8 cellular contexts compared by ENCODE assay signal in the genomic region with DNA sequence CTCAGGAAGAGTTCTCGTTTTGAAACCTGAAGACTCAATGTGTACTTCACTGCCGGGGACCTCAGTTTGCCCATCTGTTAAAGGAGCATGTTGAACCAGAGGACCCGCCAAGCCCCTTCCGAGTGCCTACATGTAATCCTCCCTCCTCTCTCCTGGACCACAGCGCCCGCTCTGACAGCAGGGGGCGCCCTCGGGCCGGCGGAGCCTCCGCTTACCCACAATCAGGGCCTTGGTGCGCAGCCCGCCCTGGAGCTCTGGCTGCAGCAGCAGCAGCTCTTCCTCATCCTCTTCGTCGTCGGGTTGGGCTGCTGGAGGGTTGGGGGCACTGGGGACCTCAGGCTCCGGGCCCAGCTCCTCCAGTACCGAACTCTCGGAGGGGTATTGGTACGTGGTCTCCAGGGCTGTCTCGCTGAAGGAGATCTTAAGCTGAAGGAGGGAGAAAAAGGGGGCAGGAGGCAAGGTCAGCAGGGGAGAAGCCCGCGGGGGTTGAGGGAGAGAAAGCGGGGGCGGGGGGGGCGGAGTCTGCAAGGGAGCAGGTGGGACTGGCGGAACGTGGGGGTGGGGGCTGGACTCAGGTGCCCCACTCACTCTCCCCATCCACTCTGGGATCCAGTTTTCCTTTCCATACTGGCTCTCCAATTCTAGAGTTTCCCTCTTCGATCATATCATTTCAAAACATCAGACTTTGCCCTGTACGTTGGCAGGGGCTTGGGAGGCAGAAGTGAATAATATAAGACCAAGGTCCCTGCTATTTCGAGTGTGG. TPM values are rescaled to one million over a fixed set of nuclear protein-coding genes. Genes with fewer than 3 reads are reported as not detected.
DNase-seq lines count a peak whose midpoint lies in the region; ATAC-seq, FAIRE-seq and TF ChIP-seq lines count a peak whose summit lies in the region.

No MANE protein-coding gene starts in this region.

- H2AK5ac ChIP-seq in H1 (ENCODE audit: low read depth, low read length): no peak overlapping the region

- no peak overlapping the region for H3K56ac ChIP-seq in H1 (replicated peaks; ENCODE audit: insufficient read length, low read depth, low read length)

- H3K18ac ChIP-seq in H1 (ENCODE audit: extremely low read depth, low read length): no peak overlapping the region; the same call in 1 of the 2 replicates

- no peak overlapping the region for H4K91ac ChIP-seq in H1 (replicated peaks; ENCODE audit: insufficient read length, low read length)

- no peak overlapping the region for H2BK5ac ChIP-seq in H1 (ENCODE audit: low read depth, low read length)

- 23% methylated on average over 21 of the region's 31 CpGs; no CpG with 5 or more reads in 1 of the 2 experiments for WGBS in H1 (ENCODE audit: extremely low coverage in 1 of 2, insufficient coverage in 1 of 2, insufficient read length in 1 of 2, insufficient replicate concordance in 2 of 2, low coverage in 1 of 2, low lambda C conversion rate in 2 of 2, missing lambda C conversion rate in 1 of 2), 2 experiments
- 24 to 33% methylated on average over 12 to 15 of the region's 31 CpGs for WGBS in mesodermal cell (ENCODE audit: insufficient coverage in 2 of 2), 2 experiments

- peaks cover 2% of the 10 kb centered on the region; the same call in 1 of the 2 replicates for H3K23me2 ChIP-seq in H1 (ENCODE audit: low read depth, low read length)

- TF ChIP-seq CTCF in DND-41 (IDR thresholded peaks at IDR 0.05; ENCODE audit: borderline replicate concordance, extremely low read depth, low read length, poor library complexity, severe bottlenecking) (peak; percentile 99), H1 (IDR thresholded peaks at IDR 0.05; ENCODE audit: control extremely low read depth in 1 of 3, insufficient read depth in 1 of 3, low read depth in 1 of 3, low read length in 3 of 3) (peak in 2 of 3 experiments; percentile 96 to 97; a peak in 3 of 4 replicates)

- TF ChIP-seq RAD21 in H1 (IDR thresholded peaks at IDR 0.05 in 1 of 2, conservative IDR thresholded peaks at IDR 0.05 in 1 of 2; ENCODE audit: low read depth in 2 of 2, low read length in 2 of 2): peak; percentile 91 to 96

- H3K4me2 ChIP-seq in DND-41 (ENCODE audit: insufficient read depth, low read length): peak overlapping the region; percentile 95
- H3K4me2 ChIP-seq in H1 (ENCODE audit: insufficient read depth in 1 of 2, low read depth in 2 of 2, low read length in 2 of 2): peak overlapping the region; percentile 1 to 61; a peak in 3 of 4 replicates

- H3K36me3 Mint-ChIP-seq in activated CD8-positive, alpha-beta memory T cell treated with anti-CD3 and anti-CD28 coated beads, Interleukin-2, amount 10 ng/mL, durations not matched to agents 7 days and 5 days: peaks cover 76% of the 10 kb centered on the region

- H3K9ac ChIP-seq in DND-41 (ENCODE audit: low read depth, low read length) (peak overlapping the region; percentile 88), H1 (replicated peaks in 1 of 4; ENCODE audit: extremely low read depth in 1 of 4, low read depth in 3 of 4, low read length in 3 of 4) (peak overlapping the region in 2 of 4 experiments; percentile 1 to 5; a peak in 1 of 7 replicates)

- no peak overlapping the region for H3K14ac ChIP-seq in H1 (ENCODE audit: insufficient read length)

- no peaks in the 10 kb centered on the region; the same call in 1 of the 2 replicates for H3K79me1 ChIP-seq in H1 (ENCODE audit: low read depth, low read length)

- peak overlapping the region; percentile 90 for H3K27ac Mint-ChIP-seq in activated CD8-positive, alpha-beta memory T cell treated with anti-CD3 and anti-CD28 coated beads, Interleukin-2, amount 10 ng/mL, durations not matched to agents 7 days and 5 days

- H3K4me3 Mint-ChIP-seq in activated CD8-positive, alpha-beta memory T cell treated with anti-CD3 and anti-CD28 coated beads, Interleukin-2, amount 10 ng/mL, durations not matched to agents 7 days and 5 days: peak overlapping the region; percentile 90

- H3K9me3 ChIP-seq in DND-41 (ENCODE audit: insufficient read depth, low read length, severe bottlenecking): no peaks in the 10 kb centered on the region
- H3K9me3 ChIP-seq in H1 (ENCODE audit: insufficient read depth in 2 of 2, low read depth in 1 of 2, low read length in 1 of 2): no peaks in the 10 kb centered on the region
- H3K9me3 ChIP-seq in mesodermal cell (ENCODE audit: control insufficient read depth, low read length): no peaks in the 10 kb centered on the region

- ATAC-seq in DND-41 (ENCODE audit: insufficient read depth, low read depth): peak; percentile 68
- peak; percentile 41 for ATAC-seq in HG03108 (IDR thresholded peaks at IDR 0.05; ENCODE audit: unreplicated experiment)
- ATAC-seq in activated CD8-positive, alpha-beta memory T cell treated with anti-CD3 and anti-CD28 coated beads, Interleukin-2, amount 10 ng/mL, durations not matched to agents 7 days and 5 days: peak; percentile 56
- no peak for ATAC-seq in GM19455 (IDR thresholded peaks at IDR 0.05; ENCODE audit: unreplicated experiment)

- H3K36me3 ChIP-seq in DND-41 (ENCODE audit: insufficient read depth, low read length) (peaks cover 68% of the 10 kb centered on the region), H1 (ENCODE audit: control insufficient read depth in 2 of 4, insufficient read depth in 4 of 4, low read length in 3 of 4) (no peaks in the 10 kb centered on the region; a peak in 2 of 8 replicates), mesodermal cell (ENCODE audit: control insufficient read depth, insufficient read depth, low read length) (peaks cover 81% of the 10 kb centered on the region)

- H3K4ac ChIP-seq in H1 (replicated peaks; ENCODE audit: insufficient read length, low read depth, low read length): no peak overlapping the region

- no peak overlapping the region for H2BK20ac ChIP-seq in H1 (ENCODE audit: low read length)

- H3K23ac ChIP-seq in H1 (ENCODE audit: insufficient read length): no peak overlapping the region

- CTCF ChIA-PET in activated CD8-positive, alpha-beta memory T cell treated with anti-CD3 and anti-CD28 coated beads, Interleukin-2, amount 10 ng/mL, durations not matched to agents 7 days and 5 days (lab: Charles Lee): interaction anchor here (0.5 to 23.7 kb wide), 23 partner anchors 9 to 405 kb away, joined by 3 to 936 read pairs (median 4); partner anchors contain the start of genes ATAT1, FLOT1, IER3 and MDC1
- CTCF ChIA-PET in H1 (lab: Charles Lee; ENCODE audit: partially characterized antibody): interaction anchor here (0.5 to 11.0 kb wide), 33 partner anchors 9 to 446 kb away, joined by 3 to 147 read pairs (median 4); partner anchors contain the start of genes FLOT1, MDC1, NRM and TUBB

- H2BK12ac ChIP-seq in H1 (ENCODE audit: low read depth, low read length): no peak overlapping the region

- H4K5ac ChIP-seq in H1 (ENCODE audit: insufficient read length, low read depth, low read length): peak overlapping the region; percentile 64

- no peaks in the 10 kb centered on the region for H3K9me3 Mint-ChIP-seq in activated CD8-positive, alpha-beta memory T cell treated with anti-CD3 and anti-CD28 coated beads, Interleukin-2, amount 10 ng/mL, durations not matched to agents 7 days and 5 days (ENCODE audit: low read depth)

- H3K27me3 ChIP-seq in DND-41 (ENCODE audit: insufficient read depth, low read length, poor library complexity) (no peaks in the 10 kb centered on the region), H1 (replicated peaks in 1 of 4; ENCODE audit: control insufficient read depth in 3 of 4, extremely low read depth in 1 of 4, insufficient read depth in 3 of 4, low read length in 3 of 4) (no peaks in the 10 kb centered on the region)

- POLR2A ChIA-PET in H1 (lab: Charles Lee; ENCODE audit: partially characterized antibody): interaction anchor here (0.9 to 18.7 kb wide), 10 partner anchors 12 to 81 kb away, joined by 3 to 388 read pairs (median 4); partner anchors contain the start of genes MDC1, MRPS18B, NRM and TUBB

- no peak for FAIRE-seq in H1 (lab: Jason Lieb, UNC)

- H3K79me2 ChIP-seq in DND-41 (ENCODE audit: insufficient read depth, low read length) (peaks cover 60% of the 10 kb centered on the region), H1 (ENCODE audit: control insufficient read depth in 1 of 2, insufficient read depth in 2 of 2, low read length in 2 of 2) (peaks cover 0 to 7% of the 10 kb centered on the region in 2 experiments; a peak in 1 of 4 replicates)

- peak overlapping the region; percentile 70 for H3K27ac ChIP-seq in DND-41 (ENCODE audit: low read length)
- no peak overlapping the region for H3K27ac ChIP-seq in H1 (ENCODE audit: low read depth, low read length)
- H3K27ac ChIP-seq in mesodermal cell (ENCODE audit: low read depth, low read length, severe bottlenecking): peak overlapping the region; percentile 45

- DNase-seq in DND-41 (peak; percentile 92), NCI-H82 treated with DMSO at 0.1 percent for 48 hours (lab: John Stamatoyannopoulos, UW; ENCODE audit: unreplicated experiment) (peak; percentile 56), H1 (ENCODE audit: low read depth in 1 of 2, low spot score in 2 of 2) (peak in 1 of 2 experiments; percentile 98)
- peak; percentile 94 for DNase-seq in activated CD8-positive, alpha-beta memory T cell treated with anti-CD3 and anti-CD28 coated beads, Interleukin-2, amount 10 ng/mL, durations not matched to agents 7 days and 5 days
- DNase-seq in stimulated activated CD8-positive, alpha-beta memory T cell treated with anti-CD3 and anti-CD28 coated beads, Interleukin-15, amount 100 ng/mL, for 24 hours (ENCODE audit: low read depth): peak; percentile 88

- H3K4me1 Mint-ChIP-seq in activated CD8-positive, alpha-beta memory T cell treated with anti-CD3 and anti-CD28 coated beads, Interleukin-2, amount 10 ng/mL, durations not matched to agents 7 days and 5 days: peaks cover 33% of the 10 kb centered on the region

- no peak for TF ChIP-seq POLR2A in H1 (IDR thresholded peaks at IDR 0.05; ENCODE audit: control extremely low read depth in 1 of 2, low read depth in 2 of 2, low read length in 2 of 2)

- TF ChIP-seq EP300 in H1 (IDR thresholded peaks at IDR 0.05; ENCODE audit: borderline replicate concordance in 1 of 2, low read depth in 2 of 2, low read length in 2 of 2): no peak; a peak in 1 of 3 replicates

- peak overlapping the region; percentile 81 for H4K8ac ChIP-seq in H1 (ENCODE audit: extremely low read depth, insufficient read depth, low read length)

- no peak overlapping the region for H2BK120ac ChIP-seq in H1 (replicated peaks; ENCODE audit: low read depth, low read length)

- no peaks in the 10 kb centered on the region for H3K27me3 Mint-ChIP-seq in activated CD8-positive, alpha-beta memory T cell treated with anti-CD3 and anti-CD28 coated beads, Interleukin-2, amount 10 ng/mL, durations not matched to agents 7 days and 5 days

- H3K4me3 ChIP-seq in DND-41 (ENCODE audit: low read depth in 1 of 2, low read length in 2 of 2): peak overlapping the region in 1 of 2 experiments; percentile 49; a peak in 2 of 4 replicates
- H3K4me3 ChIP-seq in H1 (ENCODE audit: extremely low read depth in 1 of 4, insufficient read depth in 2 of 4, low read depth in 3 of 4, low read length in 4 of 4): peak overlapping the region in 1 of 4 experiments; percentile 50; a peak in 4 of 8 replicates
- peak overlapping the region; percentile 29 for H3K4me3 ChIP-seq in mesodermal cell (ENCODE audit: extremely low read depth, insufficient read depth, low read length, poor library complexity, severe bottlenecking)

- peaks cover 50% of the 10 kb centered on the region for H3K4me1 ChIP-seq in DND-41 (ENCODE audit: insufficient read depth, low read length)
- peaks cover 7 to 17% (median 12%) of the 10 kb centered on the region in 4 experiments for H3K4me1 ChIP-seq in H1 (replicated peaks in 1 of 4; ENCODE audit: control insufficient read depth in 3 of 4, insufficient read depth in 4 of 4, low read length in 3 of 4)
- H3K4me1 ChIP-seq in mesodermal cell (ENCODE audit: control insufficient read depth, insufficient read depth, low read length, poor library complexity, severe bottlenecking): peaks cover 17% of the 10 kb centered on the region

- H2BK15ac ChIP-seq in H1 (ENCODE audit: low read length): no peak overlapping the region

- H4K20me1 ChIP-seq in DND-41 (ENCODE audit: insufficient read depth, low read length): peaks cover 35% of the 10 kb centered on the region
- H4K20me1 ChIP-seq in H1 (replicated peaks in 1 of 2; ENCODE audit: control insufficient read depth in 1 of 2, insufficient read depth in 2 of 2, low read length in 2 of 2): peaks cover 0 to 9% of the 10 kb centered on the region in 2 experiments

- no peak overlapping the region for H2AFZ ChIP-seq in DND-41 (ENCODE audit: low read depth, low read length)
- H2AFZ ChIP-seq in H1 (ENCODE audit: low read length): no peak overlapping the region

RNA-seq across cellular contexts. Expression of gene DHX16, which starts 6.3 kb away (rescaled TPM):
- 10 to 100 TPM; 39.5 to 49.6 TPM for total RNA-seq in activated CD8-positive, alpha-beta memory T cell treated with anti-CD3 and anti-CD28 coated beads, Interleukin-2, amount 10 ng/mL, durations not matched to agents 7 days and 5 days
- 27.4 and 29.4 TPM in 2 replicates for total RNA-seq in H1 (2021; fragmentation: NEBNext Ultra II Directional; extraction: Animal tissue kit (Norgen Biotek cat#: 25700))
- polyA plus RNA-seq in H1 (2011; rRNA removed): 44.4 and 53.8 TPM in 2 replicates
- polyA plus RNA-seq in H1 (2011; cell fraction: cytosol; rRNA removed): 43.4 TPM
- 70.6 TPM for polyA plus RNA-seq in H1 (2011; cell fraction: nucleus; rRNA removed)
- 29.1 to 38.2 TPM (median 35.0 TPM) in 4 replicates for polyA plus RNA-seq in H1 (2012, experiment 1 of 2)
- polyA plus RNA-seq in H1 (2012, experiment 2 of 2): 18.5 TPM
- 18.6 TPM for polyA plus RNA-seq in H1 (2013, experiment 1 of 2)
- 17.8 TPM for polyA plus RNA-seq in H1 (2013, experiment 2 of 2)
- polyA minus RNA-seq in H1 (2011; rRNA and poly(A)+ RNA removed): 46.2 and 54.8 TPM in 2 replicates
- polyA minus RNA-seq in H1 (2011; cell fraction: cytosol; rRNA and poly(A)+ RNA removed): 17.8 TPM
- polyA minus RNA-seq in H1 (2011; cell fraction: nucleus; rRNA and poly(A)+ RNA removed): 20.5 TPM
- polyA plus RNA-seq in mesodermal cell (2013, experiment 1 of 2): 29.0 TPM
- polyA plus RNA-seq in mesodermal cell (2013, experiment 2 of 2): 29.7 TPM

RNA-seq across cellular contexts. Expression of gene PPP1R18, which starts 7.3 kb away (rescaled TPM):
- 100 to 1,000 TPM; 257 to 293 TPM for total RNA-seq in activated CD8-positive, alpha-beta memory T cell treated with anti-CD3 and anti-CD28 coated beads, Interleukin-2, amount 10 ng/mL, durations not matched to agents 7 days and 5 days
- 23.6 and 25.1 TPM in 2 replicates for total RNA-seq in H1 (2021; fragmentation: NEBNext Ultra II Directional; extraction: Animal tissue kit (Norgen Biotek cat#: 25700))
- polyA plus RNA-seq in H1 (2011; rRNA removed): 29.1 and 33.2 TPM in 2 replicates
- 21.6 TPM for polyA plus RNA-seq in H1 (2011; cell fraction: cytosol; rRNA removed)
- polyA plus RNA-seq in H1 (2011; cell fraction: nucleus; rRNA removed): 38.2 TPM
- polyA plus RNA-seq in H1 (2012, experiment 1 of 2): 22.3 to 25.4 TPM (median 25.0 TPM) in 4 replicates
- polyA plus RNA-seq in H1 (2012, experiment 2 of 2): 33.6 TPM
- 31.3 TPM for polyA plus RNA-seq in H1 (2013, experiment 1 of 2)
- polyA plus RNA-seq in H1 (2013, experiment 2 of 2): 28.9 TPM
- 19.7 and 22.4 TPM in 2 replicates for polyA minus RNA-seq in H1 (2011; rRNA and poly(A)+ RNA removed)
- 15.6 TPM for polyA minus RNA-seq in H1 (2011; cell fraction: cytosol; rRNA and poly(A)+ RNA removed)
- polyA minus RNA-seq in H1 (2011; cell fraction: nucleus; rRNA and poly(A)+ RNA removed): 11.4 TPM
- polyA plus RNA-seq in mesodermal cell (2013, experiment 1 of 2): 168 TPM
- polyA plus RNA-seq in mesodermal cell (2013, experiment 2 of 2): 126 TPM

RNA-seq across cellular contexts. Expression of gene NRM, which starts 11.6 kb away (rescaled TPM):
- total RNA-seq in activated CD8-positive, alpha-beta memory T cell treated with anti-CD3 and anti-CD28 coated beads, Interleukin-2, amount 10 ng/mL, durations not matched to agents 7 days and 5 days: 10 to 100 TPM; 30.2 to 36.4 TPM
- 27.3 and 28.0 TPM in 2 replicates for total RNA-seq in H1 (2021; fragmentation: NEBNext Ultra II Directional; extraction: Animal tissue kit (Norgen Biotek cat#: 25700))
- 50.4 and 55.4 TPM in 2 replicates for polyA plus RNA-seq in H1 (2011; rRNA removed)
- polyA plus RNA-seq in H1 (2011; cell fraction: cytosol; rRNA removed): 18.8 TPM
- polyA plus RNA-seq in H1 (2011; cell fraction: nucleus; rRNA removed): 31.7 TPM
- polyA plus RNA-seq in H1 (2012, experiment 1 of 2): 27.7 to 48.3 TPM (median 41.6 TPM) in 4 replicates
- polyA plus RNA-seq in H1 (2012, experiment 2 of 2): 60.0 TPM
- polyA plus RNA-seq in H1 (2013, experiment 1 of 2): 92.9 TPM
- 99.7 TPM for polyA plus RNA-seq in H1 (2013, experiment 2 of 2)
- polyA minus RNA-seq in H1 (2011; rRNA and poly(A)+ RNA removed): 24.4 and 26.8 TPM in 2 replicates
- polyA minus RNA-seq in H1 (2011; cell fraction: cytosol; rRNA and poly(A)+ RNA removed): 21.6 TPM
- polyA minus RNA-seq in H1 (2011; cell fraction: nucleus; rRNA and poly(A)+ RNA removed): 15.4 TPM
- 37.5 TPM for polyA plus RNA-seq in mesodermal cell (2013, experiment 1 of 2)
- polyA plus RNA-seq in mesodermal cell (2013, experiment 2 of 2): 38.7 TPM

RNA-seq across cellular contexts. Expression of gene C6orf136, which starts 32.2 kb away (rescaled TPM):
- 10 to 100 TPM; 32.5 to 33.9 TPM for total RNA-seq in activated CD8-positive, alpha-beta memory T cell treated with anti-CD3 and anti-CD28 coated beads, Interleukin-2, amount 10 ng/mL, durations not matched to agents 7 days and 5 days
- total RNA-seq in H1 (2021; fragmentation: NEBNext Ultra II Directional; extraction: Animal tissue kit (Norgen Biotek cat#: 25700)): 18.2 and 20.8 TPM in 2 replicates
- polyA plus RNA-seq in H1 (2011; rRNA removed): 23.1 and 30.4 TPM in 2 replicates
- polyA plus RNA-seq in H1 (2011; cell fraction: cytosol; rRNA removed): 23.9 TPM
- polyA plus RNA-seq in H1 (2011; cell fraction: nucleus; rRNA removed): 49.1 TPM
- 18.9 to 24.6 TPM (median 22.5 TPM) in 4 replicates for polyA plus RNA-seq in H1 (2012, experiment 1 of 2)
- 24.5 TPM for polyA plus RNA-seq in H1 (2012, experiment 2 of 2)
- polyA plus RNA-seq in H1 (2013, experiment 1 of 2): 24.5 TPM
- 20.2 TPM for polyA plus RNA-seq in H1 (2013, experiment 2 of 2)
- 7.0 and 10.6 TPM in 2 replicates for polyA minus RNA-seq in H1 (2011; rRNA and poly(A)+ RNA removed)
- polyA minus RNA-seq in H1 (2011; cell fraction: cytosol; rRNA and poly(A)+ RNA removed): 10.5 TPM
- polyA minus RNA-seq in H1 (2011; cell fraction: nucleus; rRNA and poly(A)+ RNA removed): 17.4 TPM
- 12.5 TPM for polyA plus RNA-seq in mesodermal cell (2013, experiment 1 of 2)
- polyA plus RNA-seq in mesodermal cell (2013, experiment 2 of 2): 11.3 TPM

RNA-seq across cellular contexts. Expression of gene MDC1, which starts 37.9 kb away (rescaled TPM):
- 10 to 100 TPM; 67.4 to 83.9 TPM for total RNA-seq in activated CD8-positive, alpha-beta memory T cell treated with anti-CD3 and anti-CD28 coated beads, Interleukin-2, amount 10 ng/mL, durations not matched to agents 7 days and 5 days
- 68.0 and 81.1 TPM in 2 replicates for total RNA-seq in H1 (2021; fragmentation: NEBNext Ultra II Directional; extraction: Animal tissue kit (Norgen Biotek cat#: 25700))
- polyA plus RNA-seq in H1 (2011; rRNA removed): 29.9 and 40.9 TPM in 2 replicates
- polyA plus RNA-seq in H1 (2011; cell fraction: cytosol; rRNA removed): 19.5 TPM
- polyA plus RNA-seq in H1 (2011; cell fraction: nucleus; rRNA removed): 95.4 TPM
- polyA plus RNA-seq in H1 (2012, experiment 1 of 2): 49.3 to 109 TPM (median 73.8 TPM) in 4 replicates
- polyA plus RNA-seq in H1 (2012, experiment 2 of 2): 21.4 TPM
- polyA plus RNA-seq in H1 (2013, experiment 1 of 2): 40.3 TPM
- 37.3 TPM for polyA plus RNA-seq in H1 (2013, experiment 2 of 2)
- 37.3 and 50.7 TPM in 2 replicates for polyA minus RNA-seq in H1 (2011; rRNA and poly(A)+ RNA removed)
- 23.5 TPM for polyA minus RNA-seq in H1 (2011; cell fraction: cytosol; rRNA and poly(A)+ RNA removed)
- polyA minus RNA-seq in H1 (2011; cell fraction: nucleus; rRNA and poly(A)+ RNA removed): 20.3 TPM
- polyA plus RNA-seq in mesodermal cell (2013, experiment 1 of 2): 60.6 TPM
- polyA plus RNA-seq in mesodermal cell (2013, experiment 2 of 2): 50.2 TPM
